20 cellular contexts compared by ENCODE assay signal in genomic region chr4:145153181-145153903, GRCh38. TPM values are rescaled to one million over a fixed set of nuclear protein-coding genes. Genes with fewer than 3 reads are reported as not detected.
DNase-seq lines count a peak whose midpoint lies in the region; ATAC-seq and TF ChIP-seq lines count a peak whose summit lies in the region.
"Had no signal": no experiment of that assay in that cellular context is flagged by ENCODE, and none has a peak within 500 bp of the region (broad histone marks: within the 10 kb centered on the region; RNA-seq: fewer than 3 reads in every experiment).

No MANE protein-coding gene starts in this region.

- ATAC-seq in IMR-90 (ENCODE audit: low read depth): no peak
- ATAC-seq in body of pancreas: peak; percentile 82
- ATAC-seq in gastrocnemius medialis: peak; percentile 72 to 88
- ATAC-seq: natural killer cell, sciatic nerve, SK-N-SH treated with all-trans-retinoic acid at 6 μM for 48 hours had no signal

- no peak overlapping the region for H3K27ac ChIP-seq in IMR-90 (ENCODE audit: insufficient read depth, low read length)
- peak overlapping the region in 1 of 4 donors; percentile 53 for H3K27ac ChIP-seq in body of pancreas
- peak overlapping the region; percentile 77 for H3K27ac ChIP-seq in left ventricle myocardium inferior (replicated peaks)
- H3K27ac ChIP-seq in gastrocnemius medialis: peak overlapping the region; percentile 65 to 73 (median 68)
- H3K27ac ChIP-seq in GM23248: no peak overlapping the region
- no peak overlapping the region for H3K27ac ChIP-seq in SK-N-SH (ENCODE audit: low read depth in 2 of 2, low read length in 1 of 2)
- H3K27ac ChIP-seq: esophagus squamous epithelium, WERI-Rb-1 had no signal

- dilution Hi-C loops in IMR-90 (cut with HindIII; ENCODE audit: low sequenced_read_pairs, unreplicated experiment): no loop called here

- H3K36me3 ChIP-seq in IMR-90 (ENCODE audit: control insufficient read depth, insufficient read depth, low read length): peaks cover 14% of the 10 kb centered on the region
- peaks cover 0 to 31% of the 10 kb centered on the region in 2 donors for H3K36me3 ChIP-seq in body of pancreas (replicated peaks in 1 of 2; ENCODE audit: insufficient read depth in 1 of 2, low read depth in 2 of 2)
- peaks cover 72% of the 10 kb centered on the region for H3K36me3 ChIP-seq in left ventricle myocardium inferior
- peaks cover 0 to 73% of the 10 kb centered on the region in 2 donors for H3K36me3 ChIP-seq in gastrocnemius medialis
- peaks cover 44% of the 10 kb centered on the region for H3K36me3 ChIP-seq in GM23248 (ENCODE audit: low read depth)
- H3K36me3 ChIP-seq in SK-N-SH (replicated peaks in 1 of 2; ENCODE audit: control insufficient read depth in 1 of 2, insufficient read depth in 2 of 2, low read length in 1 of 2): peaks cover 55 to 69% of the 10 kb centered on the region in 2 experiments

- H3K9ac ChIP-seq in IMR-90 (ENCODE audit: low read depth, low read length) (no peak overlapping the region), GM23248 (no peak overlapping the region), SK-N-SH (no peak overlapping the region)

- no peaks in the 10 kb centered on the region for H4K20me1 ChIP-seq in IMR-90 (ENCODE audit: insufficient read depth, low read length)
- H4K20me1 ChIP-seq in GM23248 (ENCODE audit: insufficient read depth): no peaks in the 10 kb centered on the region
- no peaks in the 10 kb centered on the region for H4K20me1 ChIP-seq in SK-N-SH (ENCODE audit: insufficient read depth)

- POLR2A ChIA-PET in IMR-90 (lab: Charles Lee; ENCODE audit: unreplicated experiment) (no interaction called here), SK-N-SH (lab: Yijun Ruan, JAX) (no interaction called here)

- H2AFZ ChIP-seq in IMR-90 (replicated peaks; ENCODE audit: low read length, poor library complexity) (no peak overlapping the region), GM23248 (no peak overlapping the region), SK-N-SH (ENCODE audit: low read depth) (no peak overlapping the region)

- H3K23ac ChIP-seq in IMR-90 (ENCODE audit: low read depth, low read length): no peak overlapping the region

- no peak for TF ChIP-seq CTCF in IMR-90 (conservative IDR thresholded peaks at IDR 0.05; ENCODE audit: low read depth, low read length)
- no peak for TF ChIP-seq CTCF in body of pancreas (IDR thresholded peaks at IDR 0.05)
- no peak for TF ChIP-seq CTCF in left ventricle myocardium inferior (IDR thresholded peaks at IDR 0.05; ENCODE audit: borderline replicate concordance)
- TF ChIP-seq CTCF in gastrocnemius medialis (IDR thresholded peaks at IDR 0.05 in 4 of 5, conservative IDR thresholded peaks at IDR 0.05 in 1 of 5): no peak
- no peak for TF ChIP-seq CTCF in SK-N-SH (IDR thresholded peaks at IDR 0.05)

- H2BK20ac ChIP-seq in IMR-90 (ENCODE audit: low read depth, low read length): no peak overlapping the region

- peaks cover 6% of the 10 kb centered on the region in 2 experiments; a peak in 2 of 4 replicates for H3K79me1 ChIP-seq in IMR-90 (ENCODE audit: low read depth in 1 of 2, low read length in 2 of 2)

- no peaks in the 10 kb centered on the region for H3K4me1 ChIP-seq in IMR-90 (ENCODE audit: control insufficient read depth, insufficient read depth, low read length)
- H3K4me1 ChIP-seq in body of pancreas: peaks cover 11% of the 10 kb centered on the region
- H3K4me1 ChIP-seq in left ventricle myocardium inferior: peaks cover 30% of the 10 kb centered on the region
- peaks cover 13 to 22% of the 10 kb centered on the region in 2 donors for H3K4me1 ChIP-seq in gastrocnemius medialis
- no peaks in the 10 kb centered on the region for H3K4me1 ChIP-seq in GM23248 (ENCODE audit: insufficient read depth)
- no peaks in the 10 kb centered on the region for H3K4me1 ChIP-seq in SK-N-SH (ENCODE audit: control insufficient read depth in 1 of 2, insufficient read depth in 2 of 2, low read depth in 1 of 2, low read length in 1 of 2)
- H3K4me1 ChIP-seq: esophagus squamous epithelium had no signal

- no peaks in the 10 kb centered on the region for H3F3A ChIP-seq in GM23248 (ENCODE audit: insufficient read depth)
- H3F3A ChIP-seq in SK-N-SH (replicated peaks; ENCODE audit: insufficient read depth): no peaks in the 10 kb centered on the region

- TF ChIP-seq RAD21 in IMR-90 (IDR thresholded peaks at IDR 0.05; ENCODE audit: low read length) (no peak), SK-N-SH (IDR thresholded peaks at IDR 0.05; ENCODE audit: low read length) (no peak)

- TF ChIP-seq POLR2A in IMR-90 (IDR thresholded peaks at IDR 0.05; ENCODE audit: low read depth, low read length) (no peak), body of pancreas (IDR thresholded peaks at IDR 0.05) (no peak), gastrocnemius medialis (IDR thresholded peaks at IDR 0.05) (no peak)

- DNase-seq in IMR-90: peak; percentile 17
- peak in 3 of 4 donors; percentile 18 to 33 (median 26) for DNase-seq in body of pancreas
- no peak for DNase-seq in left ventricle myocardium inferior
- DNase-seq in gastrocnemius medialis: no peak
- DNase-seq in DMS79 treated with DMSO at 0.1 percent for 48 hours (lab: John Stamatoyannopoulos, UW): no peak
- no peak for DNase-seq in GM23248
- no peak for DNase-seq in SK-N-SH
- no peak for DNase-seq in activated CD4-positive, alpha-beta T cell treated with anti-CD3 and anti-CD28 coated beads, Interleukin-2, amount 50 U/mL, for 4 hours
- DNase-seq: activated CD4-positive, alpha-beta T cell treated with anti-CD3 and anti-CD28 coated beads, Interleukin-2, amount 50 U/mL, for 48 hours; central memory CD4-positive, alpha-beta T cell; effector CD4-positive, alpha-beta T cell; esophagus squamous epithelium; MG63; natural killer cell; NCI-H146; NCI-H2171 treated with DMSO at 0.1 percent for 48 hours; NCI-H526; WERI-Rb-1 had no signal

- in situ Hi-C loops in IMR-90 (cut with MboI; ENCODE audit: low sequenced_read_pairs): no loop called here
- in situ Hi-C loops in gastrocnemius medialis (cut with MboI; ENCODE audit: low sequenced_read_pairs in 4 of 4): loop anchor here in 1 of 4 donors (10.0 kb wide), 1 partner anchor 49 kb away; no protein-coding TSS in a partner anchor
- in situ Hi-C loops in GM23248 (cut with MboI): no loop called here

- CTCF ChIA-PET in IMR-90 (lab: Yijun Ruan, JAX): no interaction called here
- CTCF ChIA-PET in SK-N-SH (lab: Yijun Ruan, JAX): interaction anchor here (0.9 to 1.4 kb wide), 3 partner anchors 14 to 26 kb away, joined by 3 read pairs; no protein-coding TSS in a partner anchor

- no peak overlapping the region for H3K4me3 ChIP-seq in IMR-90 (ENCODE audit: insufficient read depth, low read depth, low read length)
- no peak overlapping the region for H3K4me3 ChIP-seq in body of pancreas
- H3K4me3 ChIP-seq in left ventricle myocardium inferior: no peak overlapping the region
- H3K4me3 ChIP-seq in gastrocnemius medialis: no peak overlapping the region
- no peak overlapping the region for H3K4me3 ChIP-seq in GM23248
- no peak overlapping the region for H3K4me3 ChIP-seq in SK-N-SH (ENCODE audit: low read depth in 2 of 2, low read length in 1 of 2)
- H3K4me3 ChIP-seq: esophagus squamous epithelium, MG63 had no signal

- H3K4ac ChIP-seq in IMR-90 (ENCODE audit: low read depth, low read length): no peak overlapping the region

- no TSS peak for BruUV-seq in IMR-90 (replicated peaks; lab: Mats Ljungman, UMichigan)

- H3K9me1 ChIP-seq in IMR-90 (ENCODE audit: insufficient read depth, low read length): no peaks in the 10 kb centered on the region

- TF ChIP-seq EP300 in SK-N-SH (IDR thresholded peaks at IDR 0.05; ENCODE audit: borderline replicate concordance in 1 of 2, low read depth in 1 of 2, low read length in 1 of 2): no peak

- no peak overlapping the region for H3K56ac ChIP-seq in IMR-90 (ENCODE audit: extremely low read depth, insufficient read depth, low read length)

- no peak overlapping the region for H3K18ac ChIP-seq in IMR-90 (ENCODE audit: low read depth, low read length)

- no peak overlapping the region for H3K4me2 ChIP-seq in IMR-90 (ENCODE audit: low read depth, low read length)
- no peak overlapping the region for H3K4me2 ChIP-seq in GM23248 (ENCODE audit: unreplicated experiment)
- no peak overlapping the region for H3K4me2 ChIP-seq in SK-N-SH

- no peak overlapping the region for H2AK5ac ChIP-seq in IMR-90 (ENCODE audit: low read depth, low read length)

- peaks cover 15% of the 10 kb centered on the region for H3K79me2 ChIP-seq in GM23248 (ENCODE audit: insufficient read depth)
- H3K79me2 ChIP-seq in SK-N-SH (ENCODE audit: insufficient read depth): peaks cover 3% of the 10 kb centered on the region; the same call in 1 of the 2 replicates

- no peak overlapping the region for H2AK9ac ChIP-seq in IMR-90 (replicated peaks; ENCODE audit: low read depth, low read length, poor library complexity)

- H2BK120ac ChIP-seq in IMR-90 (ENCODE audit: low read depth, low read length): no peak overlapping the region

- H4K5ac ChIP-seq in IMR-90 (ENCODE audit: low read depth, low read length): no peak overlapping the region

- intact Hi-C loops in IMR-90 (cut with micrococcal nuclease) (no loop called here), body of pancreas (cut with DNase I) (no loop called here), left ventricle myocardium inferior (cut with micrococcal nuclease) (loop anchor here (10.0 kb wide), 2 partner anchors 49 to 461 kb away; partner anchors contain the start of gene MMAA), gastrocnemius medialis (cut with DNase I; ENCODE audit: low total_unique reads) (loop anchor here (5.0 kb wide), 1 partner anchor 464 kb away; the partner anchor contains the start of gene MMAA)

- no peak overlapping the region for H4K91ac ChIP-seq in IMR-90 (ENCODE audit: insufficient read depth, low read depth, low read length)

- H3K9me2 ChIP-seq in GM23248 (ENCODE audit: insufficient read depth): no peaks in the 10 kb centered on the region
- no peaks in the 10 kb centered on the region for H3K9me2 ChIP-seq in SK-N-SH

- H4K8ac ChIP-seq in IMR-90 (ENCODE audit: low read depth in 2 of 2, low read length in 2 of 2): no peak overlapping the region

- H3K27me3 ChIP-seq in IMR-90 (ENCODE audit: control insufficient read depth, insufficient read depth, low read length) (no peaks in the 10 kb centered on the region), body of pancreas (no peaks in the 10 kb centered on the region), left ventricle myocardium inferior (ENCODE audit: low read depth) (no peaks in the 10 kb centered on the region), gastrocnemius medialis (no peaks in the 10 kb centered on the region), GM23248 (replicated peaks; ENCODE audit: insufficient read depth) (no peaks in the 10 kb centered on the region), SK-N-SH (ENCODE audit: insufficient read depth) (no peaks in the 10 kb centered on the region)
- H3K27me3 ChIP-seq: esophagus squamous epithelium, MG63 had no signal

- no peak overlapping the region for H2BK15ac ChIP-seq in IMR-90 (ENCODE audit: low read depth, low read length)

- no peak overlapping the region for H2BK5ac ChIP-seq in IMR-90 (ENCODE audit: low read depth, low read length, poor library complexity, severe bottlenecking)

- no peak overlapping the region for H3K14ac ChIP-seq in IMR-90 (replicated peaks; ENCODE audit: low read depth, low read length)

- H3K9me3 ChIP-seq in IMR-90 (ENCODE audit: control insufficient read depth, insufficient read depth, low read length): no peaks in the 10 kb centered on the region
- no peaks in the 10 kb centered on the region for H3K9me3 ChIP-seq in body of pancreas
- no peaks in the 10 kb centered on the region for H3K9me3 ChIP-seq in left ventricle myocardium inferior (replicated peaks)
- H3K9me3 ChIP-seq in gastrocnemius medialis: no peaks in the 10 kb centered on the region
- H3K9me3 ChIP-seq in GM23248 (ENCODE audit: low read depth): no peaks in the 10 kb centered on the region
- H3K9me3 ChIP-seq in SK-N-SH: no peaks in the 10 kb centered on the region
- H3K9me3 ChIP-seq: esophagus squamous epithelium, MG63 had no signal

- no CpG with 5 or more reads among the region's 2 CpGs for WGBS in IMR-90 (ENCODE audit: extremely low coverage in 2 of 2, insufficient read length in 1 of 2), 2 experiments
- WGBS in body of pancreas, 2 donors: 38 to 43% methylated on average over 2 of the region's 2 CpGs
- WGBS in GM23248 (ENCODE audit: low coverage in 1 of 2, low lambda C conversion rate in 2 of 2, missing lambda C conversion rate in 2 of 2), 2 experiments: 97 to 100% methylated on average over 2 of the region's 2 CpGs
- WGBS in SK-N-SH (ENCODE audit: low lambda C conversion rate): 94% methylated on average over 2 of the region's 2 CpGs

RNA-seq across cellular contexts. Expression of gene OTUD4, which starts 27.0 kb away (rescaled TPM):
- total RNA-seq in IMR-90 (2012; rRNA removed) (12.4 and 16.9 TPM in 2 replicates), body of pancreas (10 to 100 TPM; 13.0 to 37.9 TPM), left ventricle myocardium inferior (37.6 TPM), gastrocnemius medialis (10 to 100 TPM; 32.6 to 61.1 (median 47.9) TPM)
- polyA plus RNA-seq in IMR-90 (2012; rRNA removed) (10.1 and 11.0 TPM in 2 replicates), GM23248 (2016; fragmentation: Nextera tagmentation; extraction: Ambion mirVana) (11.6 and 15.7 TPM in 2 replicates), SK-N-SH (2012; rRNA removed) (8.5 and 11.6 TPM in 2 replicates)
- 2.1 and 2.4 TPM in 2 replicates for polyA plus RNA-seq in IMR-90 (2012; cell fraction: cytosol; rRNA removed)
- 2.4 and 13.2 TPM in 2 replicates for polyA plus RNA-seq in IMR-90 (2012; cell fraction: nucleus; rRNA removed; ENCODE audit: low replicate concordance)
- 16.1 and 28.2 TPM in 2 replicates for total RNA-seq in GM23248 (2014; rRNA removed; shearing (Covaris generic))
- polyA plus RNA-seq in SK-N-SH (2012; cell fraction: cytosol; rRNA removed): 12.0 and 13.9 TPM in 2 replicates
- polyA plus RNA-seq in SK-N-SH (2012; cell fraction: nucleus; rRNA removed): 8.4 and 16.6 TPM in 2 replicates

RNA-seq across cellular contexts. Expression of gene ABCE1, which starts 55.2 kb away (rescaled TPM):
- total RNA-seq in IMR-90 (2012; rRNA removed) (212 and 219 TPM in 2 replicates), body of pancreas (10 to 100 TPM; 47.2 to 50.4 TPM), left ventricle myocardium inferior (34.5 TPM), gastrocnemius medialis (10 to 100 TPM; 42.9 to 79.3 (median 62.5) TPM)
- polyA plus RNA-seq in IMR-90 (2012; rRNA removed) (46.0 and 54.5 TPM in 2 replicates), GM23248 (2016; fragmentation: Nextera tagmentation; extraction: Ambion mirVana) (65.3 and 65.5 TPM in 2 replicates), SK-N-SH (2012; rRNA removed) (48.3 and 51.8 TPM in 2 replicates)
- polyA plus RNA-seq in IMR-90 (2012; cell fraction: cytosol; rRNA removed): 12.4 and 22.2 TPM in 2 replicates
- 8.6 and 63.3 TPM in 2 replicates for polyA plus RNA-seq in IMR-90 (2012; cell fraction: nucleus; rRNA removed; ENCODE audit: low replicate concordance)
- 91.4 and 130 TPM in 2 replicates for total RNA-seq in GM23248 (2014; rRNA removed; shearing (Covaris generic))
- polyA plus RNA-seq in SK-N-SH (2012; cell fraction: cytosol; rRNA removed): 58.9 and 60.9 TPM in 2 replicates
- 36.8 and 70.0 TPM in 2 replicates for polyA plus RNA-seq in SK-N-SH (2012; cell fraction: nucleus; rRNA removed)

RNA-seq across cellular contexts. Expression of gene ANAPC10, which starts 55.3 kb away (rescaled TPM):
- total RNA-seq in IMR-90 (2012; rRNA removed) (22.4 and 25.8 TPM in 2 replicates), body of pancreas (10 to 100 TPM in 1 of 2 donors, 1 to 10 TPM in 1; 6.6 to 10.9 TPM), left ventricle myocardium inferior (15.4 TPM), gastrocnemius medialis (10 to 100 TPM; 17.7 to 33.6 (median 24.9) TPM)
- polyA plus RNA-seq in IMR-90 (2012; rRNA removed) (16.7 and 17.1 TPM in 2 replicates), GM23248 (2016; fragmentation: Nextera tagmentation; extraction: Ambion mirVana) (28.7 and 31.7 TPM in 2 replicates), SK-N-SH (2012; rRNA removed) (19.1 and 24.3 TPM in 2 replicates)
- polyA plus RNA-seq in IMR-90 (2012; cell fraction: cytosol; rRNA removed): 3.0 and 5.5 TPM in 2 replicates
- 1.2 and 9.5 TPM in 2 replicates for polyA plus RNA-seq in IMR-90 (2012; cell fraction: nucleus; rRNA removed; ENCODE audit: low replicate concordance)
- 15.2 and 22.4 TPM in 2 replicates for total RNA-seq in GM23248 (2014; rRNA removed; shearing (Covaris generic))
- polyA plus RNA-seq in SK-N-SH (2012; cell fraction: cytosol; rRNA removed): 29.3 and 37.9 TPM in 2 replicates
- 9.6 and 16.7 TPM in 2 replicates for polyA plus RNA-seq in SK-N-SH (2012; cell fraction: nucleus; rRNA removed)

Comparison
In these comparisons a context has a peak if more than half of its experiments do, and no peak if none do; other contexts are left out.
1. DNase-seq: peak in IMR-90 (single experiment) and body of pancreas (3 of 4); none in left ventricle myocardium inferior (single experiment), gastrocnemius medialis (0 of 2), DMS79 treated with DMSO at 0.1 percent for 48 hours (single experiment), GM23248 (single experiment), SK-N-SH (single experiment) and activated CD4-positive, alpha-beta T cell treated with anti-CD3 and anti-CD28 coated beads, Interleukin-2, amount 50 U/mL, for 4 hours (0 of 2).
2. H3K27ac ChIP-seq: peak in left ventricle myocardium inferior (single experiment) and gastrocnemius medialis (4 of 4); none in IMR-90 (single experiment), GM23248 (single experiment) and SK-N-SH (0 of 2).
3. intact Hi-C loops: an anchor here in left ventricle myocardium inferior (10.0 kb wide) and gastrocnemius medialis (5.0 kb wide); none called in IMR-90 and body of pancreas.